19 cellular contexts compared by ENCODE assay signal in genomic region chr15:41990691-41991090, GRCh38. TPM values are rescaled to one million over a fixed set of nuclear protein-coding genes. Genes with fewer than 3 reads are reported as not detected.
DNase-seq lines count a peak whose midpoint lies in the region; ATAC-seq and TF ChIP-seq lines count a peak whose summit lies in the region.
"Had no signal": no experiment of that assay in that cellular context is flagged by ENCODE, and none has a peak within 500 bp of the region (broad histone marks: within the 10 kb centered on the region; RNA-seq: fewer than 3 reads in every experiment).

No MANE protein-coding gene starts in this region.

- no peaks in the 10 kb centered on the region for H4K20me1 ChIP-seq in IMR-90 (ENCODE audit: insufficient read depth, low read length)

- intact Hi-C loops in IMR-90 (cut with micrococcal nuclease), result no loop called here
- intact Hi-C loops in spleen (cut with DNase I; ENCODE audit: low total_unique reads), result loop anchor here (5.0 kb wide), 1 partner anchor 67 kb away; no protein-coding TSS in a partner anchor

- H3K79me1 ChIP-seq in IMR-90 (ENCODE audit: low read depth in 1 of 2, low read length in 2 of 2), result no peaks in the 10 kb centered on the region

- dilution Hi-C loops in IMR-90 (cut with HindIII; ENCODE audit: low sequenced_read_pairs, unreplicated experiment), result no loop called here

- H3K9me3 ChIP-seq in IMR-90 (ENCODE audit: control insufficient read depth, insufficient read depth, low read length), result no peaks in the 10 kb centered on the region
- no peaks in the 10 kb centered on the region for H3K9me3 ChIP-seq in spleen
- H3K9me3 ChIP-seq: A549 had no signal

- no peak overlapping the region for H3K27ac Mint-ChIP-seq in activated naive CD4-positive, alpha-beta T cell treated with anti-CD3 and anti-CD28 coated beads, Interleukin-2, amount 10 ng/mL, durations not matched to agents 7 days and 5 days
- H3K27ac Mint-ChIP-seq in glutamatergic neuron (ENCODE audit: unreplicated experiment), result no peak overlapping the region
- H3K27ac Mint-ChIP-seq: CD4-positive, alpha-beta T cell had no signal

- no peak overlapping the region for H4K5ac ChIP-seq in IMR-90 (ENCODE audit: low read depth, low read length)

- H3K56ac ChIP-seq in IMR-90 (ENCODE audit: extremely low read depth, insufficient read depth, low read length), result no peak overlapping the region

- H3K4me3 Mint-ChIP-seq in activated naive CD4-positive, alpha-beta T cell treated with anti-CD3 and anti-CD28 coated beads, Interleukin-2, amount 10 ng/mL, durations not matched to agents 7 days and 5 days, result no peak overlapping the region
- no peak overlapping the region for H3K4me3 Mint-ChIP-seq in glutamatergic neuron (ENCODE audit: unreplicated experiment)
- H3K4me3 Mint-ChIP-seq: CD4-positive, alpha-beta T cell; H9 had no signal

- CTCF ChIA-PET in activated naive CD4-positive, alpha-beta T cell treated with anti-CD3 and anti-CD28 coated beads, Interleukin-2, amount 10 ng/mL, durations not matched to agents 7 days and 5 days (lab: Charles Lee), result interaction anchor here (0.6 to 8.8 kb wide), 13 partner anchors 9 to 148 kb away, joined by 3 to 106 read pairs (median 5); no protein-coding TSS in a partner anchor
- CTCF ChIA-PET in IMR-90 (lab: Yijun Ruan, JAX), result interaction anchor here (0.6 to 1.0 kb wide), 2 partner anchors 72 to 1792 kb away, joined by 3 read pairs; no protein-coding TSS in a partner anchor

- H3K9me3 Mint-ChIP-seq in activated naive CD4-positive, alpha-beta T cell treated with anti-CD3 and anti-CD28 coated beads, Interleukin-2, amount 10 ng/mL, durations not matched to agents 7 days and 5 days, result no peaks in the 10 kb centered on the region
- H3K9me3 Mint-ChIP-seq in glutamatergic neuron (ENCODE audit: unreplicated experiment), result peaks cover 3% of the 10 kb centered on the region
- H3K9me3 Mint-ChIP-seq: CD4-positive, alpha-beta T cell; H9 had no signal

- H3K4me3 ChIP-seq in IMR-90 (ENCODE audit: insufficient read depth, low read depth, low read length) (no peak overlapping the region), spleen (no peak overlapping the region), foreskin fibroblast (ENCODE audit: low read depth in 1 of 2, low read length in 2 of 2) (no peak overlapping the region)
- H3K4me3 ChIP-seq: A549 had no signal

- no peaks in the 10 kb centered on the region for H3K4me1 ChIP-seq in IMR-90 (ENCODE audit: control insufficient read depth, insufficient read depth, low read length)
- peaks cover 0 to 3% (median 0%) of the 10 kb centered on the region in 6 donors for H3K4me1 ChIP-seq in spleen
- H3K4me1 ChIP-seq: A549 had no signal

- in situ Hi-C loops in IMR-90 (cut with MboI; ENCODE audit: low sequenced_read_pairs), result no loop called here

- no TSS peak for BruUV-seq in IMR-90 (replicated peaks; lab: Mats Ljungman, UMichigan)

- H3K27ac ChIP-seq in IMR-90 (ENCODE audit: insufficient read depth, low read length) (no peak overlapping the region), spleen (no peak overlapping the region)
- H3K27ac ChIP-seq: 22Rv1, A549, C4-2B had no signal

- no peak overlapping the region for H2BK20ac ChIP-seq in IMR-90 (ENCODE audit: low read depth, low read length)

- H3K14ac ChIP-seq in IMR-90 (replicated peaks; ENCODE audit: low read depth, low read length), result no peak overlapping the region

- H2BK15ac ChIP-seq in IMR-90 (ENCODE audit: low read depth, low read length), result no peak overlapping the region

- DNase-seq in activated naive CD4-positive, alpha-beta T cell treated with anti-CD3 and anti-CD28 coated beads, Interleukin-2, amount 10 ng/mL, durations not matched to agents 7 days and 5 days, result peak; percentile 6
- no peak for DNase-seq in activated naive CD4-positive, alpha-beta T cell treated with anti-CD3 and anti-CD28 coated beads, Interleukin-2, amount 50 U/mL, for 16 hours
- DNase-seq in IMR-90, result no peak
- DNase-seq in glutamatergic neuron, result peak; percentile 2
- DNase-seq in spleen, result peak; percentile 49
- DNase-seq in foreskin fibroblast, result no peak
- DNase-seq in cerebellum (ENCODE audit: low spot score), result no peak
- DNase-seq: AML-193; CD4-positive, alpha-beta T cell; DMS153; DMS79; GDM1; GOT3; H9 had no signal

- POLR2A ChIA-PET in IMR-90 (lab: Charles Lee; ENCODE audit: unreplicated experiment), result no interaction called here

- no peak overlapping the region for H2BK120ac ChIP-seq in IMR-90 (ENCODE audit: low read depth, low read length)

- no peaks in the 10 kb centered on the region for H3K9me1 ChIP-seq in IMR-90 (ENCODE audit: insufficient read depth, low read length)

- no peak overlapping the region for H3K18ac ChIP-seq in IMR-90 (ENCODE audit: low read depth, low read length)

- no peak for TF ChIP-seq CTCF in IMR-90 (conservative IDR thresholded peaks at IDR 0.05; ENCODE audit: low read depth, low read length)
- TF ChIP-seq CTCF in glutamatergic neuron (IDR thresholded peaks at IDR 0.05; ENCODE audit: partially characterized antibody, unreplicated experiment), result no peak
- no peak for TF ChIP-seq CTCF in spleen (IDR thresholded peaks at IDR 0.05 in 8 of 11, conservative IDR thresholded peaks at IDR 0.05 in 3 of 11)
- TF ChIP-seq CTCF in foreskin fibroblast (IDR thresholded peaks at IDR 0.05; ENCODE audit: low read depth, low read length), result no peak

- no CpG with 5 or more reads among the region's 3 CpGs for WGBS in IMR-90 (ENCODE audit: extremely low coverage in 2 of 2, insufficient read length in 1 of 2), 2 experiments
- 71 to 91% (median 77%) methylated on average over 3 of the region's 3 CpGs for WGBS in spleen, 5 donors

- H3K36me3 Mint-ChIP-seq in activated naive CD4-positive, alpha-beta T cell treated with anti-CD3 and anti-CD28 coated beads, Interleukin-2, amount 10 ng/mL, durations not matched to agents 7 days and 5 days, result no peaks in the 10 kb centered on the region
- no peaks in the 10 kb centered on the region for H3K36me3 Mint-ChIP-seq in glutamatergic neuron (ENCODE audit: unreplicated experiment)

- no peak for ATAC-seq in IMR-90 (ENCODE audit: low read depth)

- H2AK9ac ChIP-seq in IMR-90 (replicated peaks; ENCODE audit: low read depth, low read length, poor library complexity), result no peak overlapping the region

- H4K91ac ChIP-seq in IMR-90 (ENCODE audit: insufficient read depth, low read depth, low read length), result no peak overlapping the region

- H2AK5ac ChIP-seq in IMR-90 (ENCODE audit: low read depth, low read length), result no peak overlapping the region

- H3K4me2 ChIP-seq in IMR-90 (ENCODE audit: low read depth, low read length), result no peak overlapping the region
- H3K4me2 ChIP-seq: A549 had no signal

- no peaks in the 10 kb centered on the region for H3K36me3 ChIP-seq in IMR-90 (ENCODE audit: control insufficient read depth, insufficient read depth, low read length)
- no peaks in the 10 kb centered on the region for H3K36me3 ChIP-seq in spleen

- peaks cover 35% of the 10 kb centered on the region; the same call in 1 of the 2 replicates for H3K27me3 ChIP-seq in IMR-90 (ENCODE audit: control insufficient read depth, insufficient read depth, low read length)
- peaks cover 0 to 20% (median 5%) of the 10 kb centered on the region in 7 donors for H3K27me3 ChIP-seq in spleen (replicated peaks in 1 of 7)

- H3K23ac ChIP-seq in IMR-90 (ENCODE audit: low read depth, low read length), result no peak overlapping the region

- peaks cover 14% of the 10 kb centered on the region for H3K27me3 Mint-ChIP-seq in activated naive CD4-positive, alpha-beta T cell treated with anti-CD3 and anti-CD28 coated beads, Interleukin-2, amount 10 ng/mL, durations not matched to agents 7 days and 5 days
- H3K27me3 Mint-ChIP-seq in glutamatergic neuron (ENCODE audit: unreplicated experiment), result peaks cover 4% of the 10 kb centered on the region
- H3K27me3 Mint-ChIP-seq: CD4-positive, alpha-beta T cell had no signal

- TF ChIP-seq POLR2A in IMR-90 (IDR thresholded peaks at IDR 0.05; ENCODE audit: low read depth, low read length) (no peak), spleen (IDR thresholded peaks at IDR 0.05) (no peak)

- H3K9ac ChIP-seq in IMR-90 (ENCODE audit: low read depth, low read length), result no peak overlapping the region

- H2AFZ ChIP-seq in IMR-90 (replicated peaks; ENCODE audit: low read length, poor library complexity), result peak overlapping the region; percentile 19

- H3K4ac ChIP-seq in IMR-90 (ENCODE audit: low read depth, low read length), result no peak overlapping the region

- H2BK5ac ChIP-seq in IMR-90 (ENCODE audit: low read depth, low read length, poor library complexity, severe bottlenecking), result no peak overlapping the region

- H4K8ac ChIP-seq in IMR-90 (ENCODE audit: low read depth in 2 of 2, low read length in 2 of 2), result no peak overlapping the region

- no peak for TF ChIP-seq RAD21 in IMR-90 (IDR thresholded peaks at IDR 0.05; ENCODE audit: low read length)

- H3K4me1 Mint-ChIP-seq in activated naive CD4-positive, alpha-beta T cell treated with anti-CD3 and anti-CD28 coated beads, Interleukin-2, amount 10 ng/mL, durations not matched to agents 7 days and 5 days, result no peaks in the 10 kb centered on the region
- no peaks in the 10 kb centered on the region for H3K4me1 Mint-ChIP-seq in glutamatergic neuron (ENCODE audit: low read depth, unreplicated experiment)

TF ChIP-seq in IMR-90, 13 proteins besides CTCF, POLR2A, EP300 and RAD21 (continues in another document):
- no peak for TF ChIP-seq ELK1 (IDR thresholded peaks at IDR 0.05; ENCODE audit: borderline replicate concordance, low read depth, low read length)
- no peak for TF ChIP-seq BHLHE40 (IDR thresholded peaks at IDR 0.05; ENCODE audit: low read depth, low read length)
- TF ChIP-seq MAZ (IDR thresholded peaks at IDR 0.05; ENCODE audit: borderline replicate concordance, low read depth, low read length), result no peak

RNA-seq across cellular contexts. Expression of gene EHD4, which starts 18.3 kb away (rescaled TPM):
- 26.4 and 29.0 TPM in 2 replicates for total RNA-seq in IMR-90 (2012; rRNA removed)
- polyA plus RNA-seq in IMR-90 (2012; rRNA removed), result 21.0 and 21.1 TPM in 2 replicates
- 13.2 and 20.3 TPM in 2 replicates for polyA plus RNA-seq in IMR-90 (2012; cell fraction: cytosol; rRNA removed)
- 10.2 and 11.2 TPM in 2 replicates for polyA plus RNA-seq in IMR-90 (2012; cell fraction: nucleus; rRNA removed; ENCODE audit: low replicate concordance)
- total RNA-seq in glutamatergic neuron (ENCODE audit: unreplicated experiment), result 4.0 TPM
- 10 to 100 TPM; 20.4 to 33.2 (median 22.1) TPM for total RNA-seq in spleen
- 1 to 10 TPM; 5.5 to 9.7 (median 7.7) TPM for polyA plus RNA-seq in spleen
- 5.5 TPM for total RNA-seq in cerebellum

RNA-seq across cellular contexts. Expression of gene PLA2G4E, which starts 30.2 kb away (rescaled TPM):
- total RNA-seq in IMR-90 (2012; rRNA removed) (not detected in 2 replicates), glutamatergic neuron (ENCODE audit: unreplicated experiment) (1.0 TPM), spleen (not detected), cerebellum (not detected)
- polyA plus RNA-seq in IMR-90 (2012; rRNA removed) (not detected in 2 replicates), spleen (not detected)
- polyA plus RNA-seq in IMR-90 (2012; cell fraction: cytosol; rRNA removed), result not detected in 2 replicates
- not detected in 2 replicates for polyA plus RNA-seq in IMR-90 (2012; cell fraction: nucleus; rRNA removed; ENCODE audit: low replicate concordance)
- total RNA-seq: CD4-positive, alpha-beta T cell; Daoy; H9 had no signal
- polyA plus RNA-seq: BJ had no signal

Comparison
In these comparisons a context has a peak if more than half of its experiments do, and no peak if none do; other contexts are left out.
1. DNase-seq: peak in activated naive CD4-positive, alpha-beta T cell treated with anti-CD3 and anti-CD28 coated beads, Interleukin-2, amount 10 ng/mL, durations not matched to agents 7 days and 5 days (single experiment), glutamatergic neuron (single experiment) and spleen (single experiment); none in activated naive CD4-positive, alpha-beta T cell treated with anti-CD3 and anti-CD28 coated beads, Interleukin-2, amount 50 U/mL, for 16 hours (single experiment), IMR-90 (single experiment), foreskin fibroblast (0 of 2) and cerebellum (single experiment).